In the genomic region with DNA sequence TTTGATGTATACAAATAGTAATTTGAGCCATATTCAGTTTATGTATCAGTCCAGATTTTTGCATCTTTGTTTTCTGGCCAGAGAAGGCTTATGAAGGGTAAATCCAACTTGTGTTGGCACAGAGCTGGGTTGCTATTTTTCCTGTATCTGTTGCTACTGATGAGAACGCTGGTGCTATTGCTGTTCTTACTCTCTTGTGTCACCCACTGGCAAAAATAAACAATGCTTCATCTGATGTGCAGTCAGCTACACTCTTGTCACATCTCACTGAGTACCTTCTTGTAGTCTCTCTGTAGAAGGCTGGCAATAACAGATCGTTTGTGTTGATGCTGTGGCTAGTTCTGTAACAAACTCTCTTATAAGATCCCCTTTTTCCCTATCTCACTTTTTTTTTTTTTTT, we compare ENCODE assay signal across 16 cellular contexts.
"Had no signal": no experiment of that assay in that cellular context is flagged by ENCODE, and none has a peak within 500 bp of the region (broad histone marks: within the 10 kb centered on the region; RNA-seq: fewer than 3 reads in every experiment).

No MANE protein-coding gene starts in this region.

- ATAC-seq: activated T-helper 17 cell treated with anti-CD3 and anti-CD28 coated beads, Interleukin-2, amount 50 U/mL, for 72 hours; effector memory CD8-positive, alpha-beta T cell; foreskin keratinocyte; left lung; natural killer cell treated with Interleukin-12 subunit alpha and Interleukin-12 subunit beta and Interleukin-15 and Interleukin-18, amount 100 ng/mL, for 72 hours; right lobe of liver had no signal

- DNase-seq: activated CD4-positive, alpha-beta T cell treated with anti-CD3 and anti-CD28 coated beads, Interleukin-2, amount 50 U/mL, for 4 hours; activated CD4-positive, CD25-positive, alpha-beta regulatory T cell treated with anti-CD3 and anti-CD28 coated beads, Interleukin-2, amount 50 U/mL, for 72 hours; activated naive CD4-positive, alpha-beta T cell treated with Interleukin-2 at 50 U/mL for 16 hours; brain microvascular endothelial cell; cerebellar nuclear complex; dermis blood vessel endothelial cell; effector memory CD8-positive, alpha-beta T cell; foreskin keratinocyte; islet precursor cell; left lung; mesenchymal stem cell; right lobe of liver; T-helper 9 cell; upper lobe of left lung had no signal
